8 cellular contexts compared by ENCODE assay signal in genomic region chr11:118530180-118530682, GRCh38. TPM values are rescaled to one million over a fixed set of nuclear protein-coding genes. Genes with fewer than 3 reads are reported as not detected.
DNase-seq lines count a peak whose midpoint lies in the region; ATAC-seq, FAIRE-seq and TF ChIP-seq lines count a peak whose summit lies in the region.

No MANE protein-coding gene starts in this region.

- H4K20me1 ChIP-seq in K562 (replicated peaks; ENCODE audit: control insufficient read depth, insufficient read depth, low read length): no peaks in the 10 kb centered on the region

- no peaks in the 10 kb centered on the region; the same call in 2 of the 3 replicates for H3K79me2 ChIP-seq in K562 (ENCODE audit: control insufficient read depth, insufficient read depth, low read length)

- TF ChIP-seq CTCF in K562 (IDR thresholded peaks at IDR 0.05 in 2 of 3, conservative IDR thresholded peaks at IDR 0.05 in 1 of 3; ENCODE audit: insufficient read depth in 2 of 3, low read depth in 1 of 3, low read length in 3 of 3): no peak
- no peak for TF ChIP-seq CTCF in liver (IDR thresholded peaks at IDR 0.05; ENCODE audit: low read depth, low read length, missing input control)
- no peak for TF ChIP-seq CTCF in tibial artery (IDR thresholded peaks at IDR 0.05)

- TF ChIP-seq RAD21 in K562 (CRISPR knock-in tag; conservative IDR thresholded peaks at IDR 0.05 in 1 of 2, IDR thresholded peaks at IDR 0.05 in 1 of 2) (no peak), liver (IDR thresholded peaks at IDR 0.05) (no peak)

- CTCF ChIA-PET in K562 (lab: Yijun Ruan, JAX; ENCODE audit: low intra/inter-chr PET ratio): interaction anchor here (0.6 kb wide), 1 partner anchor 185 kb away, joined by 3 read pairs; no protein-coding TSS in a partner anchor

- no TSS peak for BruUV-seq in K562 (replicated peaks; lab: Mats Ljungman, UMichigan)

- in situ Hi-C loops in K562 (cut with MboI): no loop called here

- H3K9ac ChIP-seq in K562 (ENCODE audit: insufficient read depth in 1 of 2, low read depth in 2 of 2, low read length in 2 of 2): peak overlapping the region; percentile 69 to 91
- no peak overlapping the region for H3K9ac ChIP-seq in liver (ENCODE audit: low read depth in 1 of 2, low read length in 2 of 2)

- H3K27me3 ChIP-seq in K562 (ENCODE audit: control insufficient read depth in 2 of 2, insufficient read depth in 2 of 2, low read length in 2 of 2) (no peaks in the 10 kb centered on the region), liver (ENCODE audit: control insufficient read depth in 4 of 4, insufficient read depth in 4 of 4, low read length in 3 of 4) (no peaks in the 10 kb centered on the region), tibial artery (no peaks in the 10 kb centered on the region)

- peak overlapping the region; percentile 65 for H3K4me3 ChIP-seq in K562
- peak overlapping the region; percentile 53 to 76 (median 69) for H3K4me3 ChIP-seq in liver (ENCODE audit: low read depth in 1 of 3, low read length in 3 of 3)
- H3K4me3 ChIP-seq in tibial artery: peak overlapping the region; percentile 65 to 69

- POLR2A ChIA-PET in K562 (lab: Yijun Ruan, JAX): interaction anchor here (0.7 to 1.5 kb wide), 6 partner anchors 17 to 270 kb away, joined by 3 to 8 read pairs (median 3); partner anchors contain the start of gene ARCN1

- DNase-seq in DMS53 treated with DMSO at 0.1 percent for 48 hours (lab: John Stamatoyannopoulos, UW; ENCODE audit: unreplicated experiment): peak; percentile 17
- no peak for DNase-seq in DMS53 (lab: John Stamatoyannopoulos, UW)
- peak; percentile 71 for DNase-seq in NCI-H2029 treated with DMSO at 0.1 percent for 48 hours (lab: John Stamatoyannopoulos, UW)
- DNase-seq in K562 (ENCODE audit: extremely low read depth in 1 of 4, low spot score in 3 of 4): peak in 3 of 4 experiments; percentile 70 to 73 (median 71)
- no peak for DNase-seq in tibial artery

- peak overlapping the region; percentile 91 for H2AFZ ChIP-seq in K562 (ENCODE audit: low read depth, low read length)

- H3K9me1 ChIP-seq in K562 (ENCODE audit: control insufficient read depth, insufficient read depth, low read length): no peaks in the 10 kb centered on the region

- ATAC-seq in K562 (no peak), GM21737 (IDR thresholded peaks at IDR 0.05; ENCODE audit: unreplicated experiment) (no peak), HG03354 (IDR thresholded peaks at IDR 0.05; ENCODE audit: poor library complexity, severe bottlenecking, unreplicated experiment) (no peak)

- H3K4me1 ChIP-seq in K562 (replicated peaks in 1 of 2; ENCODE audit: control insufficient read depth in 2 of 2, insufficient read depth in 2 of 2, low read length in 2 of 2) (peaks cover 9 to 43% of the 10 kb centered on the region in 2 experiments; a peak in 4 of 5 replicates), liver (ENCODE audit: control insufficient read depth in 4 of 4, insufficient read depth in 4 of 4, low read length in 3 of 4) (peaks cover 17 to 75% (median 59%) of the 10 kb centered on the region in 4 donors), tibial artery (peaks cover 0 to 33% (median 15%) of the 10 kb centered on the region in 4 donors)

- intact Hi-C loops in K562 (cut with micrococcal nuclease) (loop anchor here (5.0 kb wide), 1 partner anchor 37 kb away; the partner anchor contains the start of gene IFT46), tibial artery (cut with DNase I; ENCODE audit: low total_unique reads) (no loop called here)

- peaks cover under 1% of the 10 kb centered on the region; the same call in 2 of the 3 replicates for H3K36me3 ChIP-seq in K562 (ENCODE audit: control insufficient read depth, insufficient read depth, low read length)
- peaks cover 0 to 2% (median 0%) of the 10 kb centered on the region in 4 donors for H3K36me3 ChIP-seq in liver (ENCODE audit: control insufficient read depth in 4 of 4, insufficient read depth in 3 of 4, low read depth in 1 of 4, low read length in 3 of 4)
- H3K36me3 ChIP-seq in tibial artery: peaks cover 0 to 28% (median 7%) of the 10 kb centered on the region in 3 donors

- peak; percentile 32 for FAIRE-seq in K562 (lab: Jason Lieb, UNC)

- H3K27ac ChIP-seq in K562 (ENCODE audit: extremely low read depth, low read depth, low read length) (peak overlapping the region; percentile 52; the same call in 2 of the 3 replicates), liver (ENCODE audit: low read depth in 1 of 2, low read length in 2 of 2) (peak overlapping the region; percentile 42 to 67), tibial artery (peak overlapping the region; percentile 70 to 76)

- peak overlapping the region; percentile 85 for H3K4me2 ChIP-seq in K562 (ENCODE audit: insufficient read depth, low read length)

- no peak for TF ChIP-seq EP300 in K562 (IDR thresholded peaks at IDR 0.05; ENCODE audit: low read length)

- H3K9me3 ChIP-seq in K562 (replicated peaks; ENCODE audit: control insufficient read depth, insufficient read depth, low read depth, low read length) (no peaks in the 10 kb centered on the region), liver (ENCODE audit: control insufficient read depth in 4 of 4, low read length in 3 of 4) (no peaks in the 10 kb centered on the region), tibial artery (no peaks in the 10 kb centered on the region)

- no peak for TF ChIP-seq POLR2A in K562 (conservative IDR thresholded peaks at IDR 0.05)

- 10% methylated on average over 21 of the region's 31 CpGs for WGBS in K562 (ENCODE audit: insufficient coverage, low coverage, missing lambda C conversion rate)
- WGBS in liver: 3% methylated on average over 31 of the region's 31 CpGs

RNA-seq across cellular contexts. Expression of gene TMEM25, which starts 0.8 kb away (rescaled TPM):
- total RNA-seq in K562 (2011; cell fraction: chromatin; rRNA removed; ENCODE audit: low replicate concordance): 15.4 and 39.3 TPM in 2 replicates
- 19.7 and 20.1 TPM in 2 replicates for total RNA-seq in K562 (2011; cell fraction: nucleolus; rRNA removed)
- total RNA-seq in K562 (2011; cell fraction: nucleoplasm; rRNA removed): 15.8 and 18.2 TPM in 2 replicates
- total RNA-seq in K562 (2014; rRNA removed) (1.5 and 2.1 TPM in 2 replicates), K562 (2014; rRNA removed; fragmentation: Illumina TruSeq; extraction: Trizol) (0.77 and 1.2 TPM in 2 replicates), K562 (2015; rRNA removed; fragmentation: Illumina TruSeq; extraction: Trizol) (1.8 and 2.0 TPM in 2 replicates), K562 (2021) (3.2 TPM in 2 replicates), liver (10 to 100 TPM in 1 of 2 donors, 1 to 10 TPM in 1; 7.6 to 19.9 TPM)
- polyA plus RNA-seq in K562 (2011; rRNA removed) (2.2 and 7.1 TPM in 2 replicates), K562 (2014; fragmentation: Illumina TruSeq; extraction: Trizol) (2.7 and 3.4 TPM in 2 replicates), K562 (2014; fragmentation: Nextera tagmentation; extraction: Ambion mirVana) (under 1 TPM; 0.34 to 0.49 TPM), K562 (2014; rRNA removed) (3.8 and 4.3 TPM in 2 replicates), liver (1 to 10 TPM; 5.5 to 6.7 TPM)
- polyA plus RNA-seq in K562 (2011; cell fraction: cytosol; rRNA removed): 4.0 and 6.3 TPM in 2 replicates
- polyA plus RNA-seq in K562 (2011; cell fraction: nucleus; rRNA removed): 35.3 and 59.2 TPM in 2 replicates
- 1.6 and 4.2 TPM in 2 replicates for polyA plus RNA-seq in K562 (2012)
- polyA minus RNA-seq in K562 (2011; rRNA and poly(A)+ RNA removed): 4.1 and 5.3 TPM in 2 replicates
- polyA minus RNA-seq in K562 (2011; cell fraction: cytosol; rRNA and poly(A)+ RNA removed): 2.1 and 6.1 TPM in 2 replicates
- polyA minus RNA-seq in K562 (2011; cell fraction: nucleus; rRNA and poly(A)+ RNA removed): 11.3 and 17.8 TPM in 2 replicates

RNA-seq across cellular contexts. Expression of gene TTC36, which starts 3.0 kb away (rescaled TPM):
- not detected in 2 replicates for total RNA-seq in K562 (2011; cell fraction: chromatin; rRNA removed; ENCODE audit: low replicate concordance)
- total RNA-seq in K562 (2011; cell fraction: nucleolus; rRNA removed): 0.66 and 0.83 TPM in 2 replicates
- total RNA-seq in K562 (2011; cell fraction: nucleoplasm; rRNA removed): not detected in 2 replicates
- 0.78 TPM in 1 of 2 replicates, not detected in the other for total RNA-seq in K562 (2014; rRNA removed)
- not detected in 2 replicates for total RNA-seq in K562 (2014; rRNA removed; fragmentation: Illumina TruSeq; extraction: Trizol)
- total RNA-seq in K562 (2015; rRNA removed; fragmentation: Illumina TruSeq; extraction: Trizol): not detected in 2 replicates
- total RNA-seq in K562 (2021): 0.22 and 0.36 TPM in 2 replicates
- not detected in 2 replicates for polyA plus RNA-seq in K562 (2011; rRNA removed)
- 0.06 TPM in 1 of 2 replicates, not detected in the other for polyA plus RNA-seq in K562 (2011; cell fraction: cytosol; rRNA removed)
- 0.18 and 0.53 TPM in 2 replicates for polyA plus RNA-seq in K562 (2011; cell fraction: nucleus; rRNA removed)
- polyA plus RNA-seq in K562 (2012): 0.14 and 0.15 TPM in 2 replicates
- polyA plus RNA-seq in K562 (2014; fragmentation: Illumina TruSeq; extraction: Trizol): not detected in 2 replicates
- not detected for polyA plus RNA-seq in K562 (2014; fragmentation: Nextera tagmentation; extraction: Ambion mirVana)
- 0.23 and 0.59 TPM in 2 replicates for polyA plus RNA-seq in K562 (2014; rRNA removed)
- not detected in 2 replicates for polyA minus RNA-seq in K562 (2011; rRNA and poly(A)+ RNA removed)
- polyA minus RNA-seq in K562 (2011; cell fraction: cytosol; rRNA and poly(A)+ RNA removed): not detected in 2 replicates
- 0.27 and 0.78 TPM in 2 replicates for polyA minus RNA-seq in K562 (2011; cell fraction: nucleus; rRNA and poly(A)+ RNA removed)
- total RNA-seq in liver: 10 to 100 TPM in 1 of 2 donors, 1 to 10 TPM in 1; 2.0 to 32.7 TPM
- polyA plus RNA-seq in liver: 10 to 100 TPM; 36.9 to 66.1 TPM

RNA-seq across cellular contexts. Expression of gene IFT46, which starts 35.5 kb away (rescaled TPM):
- total RNA-seq in K562 (2011; cell fraction: chromatin; rRNA removed; ENCODE audit: low replicate concordance): 15.4 and 15.5 TPM in 2 replicates
- 7.9 and 8.5 TPM in 2 replicates for total RNA-seq in K562 (2011; cell fraction: nucleolus; rRNA removed)
- total RNA-seq in K562 (2011; cell fraction: nucleoplasm; rRNA removed): 11.7 and 12.6 TPM in 2 replicates
- total RNA-seq in K562 (2014; rRNA removed): 11.8 and 12.0 TPM in 2 replicates
- total RNA-seq in K562 (2014; rRNA removed; fragmentation: Illumina TruSeq; extraction: Trizol): 14.3 and 15.2 TPM in 2 replicates
- total RNA-seq in K562 (2015; rRNA removed; fragmentation: Illumina TruSeq; extraction: Trizol): 15.2 and 16.6 TPM in 2 replicates
- total RNA-seq in K562 (2021): 9.9 and 10.1 TPM in 2 replicates
- polyA plus RNA-seq in K562 (2011; rRNA removed): 16.8 and 30.4 TPM in 2 replicates
- 10.8 and 26.7 TPM in 2 replicates for polyA plus RNA-seq in K562 (2011; cell fraction: cytosol; rRNA removed)
- 8.8 and 20.4 TPM in 2 replicates for polyA plus RNA-seq in K562 (2011; cell fraction: nucleus; rRNA removed)
- 10.6 and 13.5 TPM in 2 replicates for polyA plus RNA-seq in K562 (2012)
- 15.9 and 18.9 TPM in 2 replicates for polyA plus RNA-seq in K562 (2014; fragmentation: Illumina TruSeq; extraction: Trizol)
- 10 to 100 TPM; 24.2 to 29.5 TPM for polyA plus RNA-seq in K562 (2014; fragmentation: Nextera tagmentation; extraction: Ambion mirVana)
- 14.3 and 14.8 TPM in 2 replicates for polyA plus RNA-seq in K562 (2014; rRNA removed)
- 14.8 and 27.5 TPM in 2 replicates for polyA minus RNA-seq in K562 (2011; rRNA and poly(A)+ RNA removed)
- polyA minus RNA-seq in K562 (2011; cell fraction: cytosol; rRNA and poly(A)+ RNA removed): 5.8 and 6.4 TPM in 2 replicates
- polyA minus RNA-seq in K562 (2011; cell fraction: nucleus; rRNA and poly(A)+ RNA removed): 2.0 and 6.7 TPM in 2 replicates
- total RNA-seq in liver: 1 to 10 TPM; 3.9 to 6.4 TPM
- 1 to 10 TPM; 3.9 to 4.6 TPM for polyA plus RNA-seq in liver

RNA-seq across cellular contexts. Expression of gene ARCN1, which starts 42.0 kb away (rescaled TPM):
- 33.0 and 70.2 TPM in 2 replicates for total RNA-seq in K562 (2011; cell fraction: chromatin; rRNA removed; ENCODE audit: low replicate concordance)
- 25.1 and 26.7 TPM in 2 replicates for total RNA-seq in K562 (2011; cell fraction: nucleolus; rRNA removed)
- total RNA-seq in K562 (2011; cell fraction: nucleoplasm; rRNA removed): 50.7 and 82.0 TPM in 2 replicates
- total RNA-seq in K562 (2014; rRNA removed): 47.4 and 50.4 TPM in 2 replicates
- total RNA-seq in K562 (2014; rRNA removed; fragmentation: Illumina TruSeq; extraction: Trizol): 76.4 and 87.6 TPM in 2 replicates
- 72.3 and 77.9 TPM in 2 replicates for total RNA-seq in K562 (2015; rRNA removed; fragmentation: Illumina TruSeq; extraction: Trizol)
- total RNA-seq in K562 (2021): 87.6 and 94.4 TPM in 2 replicates
- polyA plus RNA-seq in K562 (2011; rRNA removed): 224 and 237 TPM in 2 replicates
- 136 and 284 TPM in 2 replicates for polyA plus RNA-seq in K562 (2011; cell fraction: cytosol; rRNA removed)
- 27.6 and 58.6 TPM in 2 replicates for polyA plus RNA-seq in K562 (2011; cell fraction: nucleus; rRNA removed)
- polyA plus RNA-seq in K562 (2012): 72.5 and 103 TPM in 2 replicates
- polyA plus RNA-seq in K562 (2014; fragmentation: Illumina TruSeq; extraction: Trizol): 109 and 126 TPM in 2 replicates
- polyA plus RNA-seq in K562 (2014; fragmentation: Nextera tagmentation; extraction: Ambion mirVana): 10 to 100 TPM; 30.0 to 43.5 TPM
- 75.8 and 81.0 TPM in 2 replicates for polyA plus RNA-seq in K562 (2014; rRNA removed)
- 236 and 317 TPM in 2 replicates for polyA minus RNA-seq in K562 (2011; rRNA and poly(A)+ RNA removed)
- 88.0 and 104 TPM in 2 replicates for polyA minus RNA-seq in K562 (2011; cell fraction: cytosol; rRNA and poly(A)+ RNA removed)
- 8.8 and 22.3 TPM in 2 replicates for polyA minus RNA-seq in K562 (2011; cell fraction: nucleus; rRNA and poly(A)+ RNA removed)
- 10 to 100 TPM; 40.1 to 95.4 TPM for total RNA-seq in liver
- 10 to 100 TPM; 36.7 to 63.5 TPM for polyA plus RNA-seq in liver

Comparison
In these comparisons a context has a peak if more than half of its experiments do, and no peak if none do; other contexts are left out.
1. DNase-seq: peak in DMS53 treated with DMSO at 0.1 percent for 48 hours (single experiment), NCI-H2029 treated with DMSO at 0.1 percent for 48 hours (single experiment) and K562 (3 of 4); none in DMS53 (single experiment) and tibial artery (0 of 2).
2. H3K9ac ChIP-seq: peak in K562 (2 of 2); none in liver (0 of 2).
3. Peak in every context shown above with its lines, with median percentiles within 50 percentile points of each other: H3K27ac ChIP-seq and H3K4me3 ChIP-seq.